ENCODE assay signal across 16 cellular contexts in genomic region chr18:79574938-79575525, GRCh38.
DNase-seq lines count a peak whose midpoint lies in the region; ATAC-seq and TF ChIP-seq lines count a peak whose summit lies in the region.
"Had no signal": no experiment of that assay in that cellular context is flagged by ENCODE, and none has a peak within 500 bp of the region (broad histone marks: within the 10 kb centered on the region; RNA-seq: fewer than 3 reads in every experiment).

No MANE protein-coding gene starts in this region.

- no peaks in the 10 kb centered on the region for H3K79me2 ChIP-seq in hepatocyte

- peaks cover 39% of the 10 kb centered on the region for H3K4me1 Mint-ChIP-seq in stimulated activated memory B cell treated with anti-CD40 and anti-IgM and Interleukin-4, amounts not matched to agents 10 μg/mL and 1 μg/mL and 100 μg/mL, for 72 hours
- H3K4me1 Mint-ChIP-seq: activated naive CD4-positive, alpha-beta T cell treated with anti-CD3 and anti-CD28 coated beads, Interleukin-2, amount 50 U/mL, for 24 hours; immature natural killer cell had no signal

- H3K9me2 ChIP-seq in hepatocyte (replicated peaks; ENCODE audit: insufficient read depth): no peaks in the 10 kb centered on the region

- no peak for TF ChIP-seq CTCF in hepatocyte (IDR thresholded peaks at IDR 0.05; ENCODE audit: poor library complexity)

- peaks cover 2% of the 10 kb centered on the region for H3K27me3 Mint-ChIP-seq in stimulated activated memory B cell treated with anti-CD40 and anti-IgM and Interleukin-4, amounts not matched to agents 10 μg/mL and 1 μg/mL and 100 μg/mL, for 72 hours
- H3K27me3 Mint-ChIP-seq: activated naive CD4-positive, alpha-beta T cell treated with anti-CD3 and anti-CD28 coated beads, Interleukin-2, amount 50 U/mL, for 24 hours; naive thymus-derived CD4-positive, alpha-beta T cell had no signal

- no peak overlapping the region for H3K4me3 ChIP-seq in SJCRH30
- H3K4me3 ChIP-seq in hepatocyte: no peak overlapping the region

- peaks cover 37% of the 10 kb centered on the region for H3K4me1 ChIP-seq in SJCRH30
- peaks cover 19% of the 10 kb centered on the region for H3K4me1 ChIP-seq in hepatocyte (ENCODE audit: insufficient read depth)

- peak; percentile 50 for DNase-seq in activated effector memory CD4-positive, alpha-beta T cell treated with anti-CD3 and anti-CD28 coated beads, Interleukin-2, amount 50 U/mL, for 16 hours
- DNase-seq in activated effector memory CD4-positive, alpha-beta T cell treated with Interleukin-2 at 50 U/mL for 16 hours: no peak
- DNase-seq in SJCRH30: peak in 1 of 2 experiments; percentile 47
- DNase-seq in hepatocyte (ENCODE audit: low spot score): no peak
- DNase-seq in cerebellum (ENCODE audit: low spot score): no peak
- DNase-seq: ACHN, HCEC 1CT, NCI-H1436, NCI-H510A treated with DMSO at 0.1 percent for 48 hours, SIG-M5 had no signal

- peaks cover 13% of the 10 kb centered on the region for H3K36me3 Mint-ChIP-seq in stimulated activated memory B cell treated with anti-CD40 and anti-IgM and Interleukin-4, amounts not matched to agents 10 μg/mL and 1 μg/mL and 100 μg/mL, for 72 hours
- H3K36me3 Mint-ChIP-seq: activated naive CD4-positive, alpha-beta T cell treated with anti-CD3 and anti-CD28 coated beads, Interleukin-2, amount 50 U/mL, for 24 hours; immature natural killer cell had no signal

- H3K9me3 ChIP-seq in SJCRH30 (replicated peaks) (peaks cover 6% of the 10 kb centered on the region; the same call in 1 of the 2 replicates), hepatocyte (ENCODE audit: low read depth) (no peaks in the 10 kb centered on the region)

- WGBS in hepatocyte (ENCODE audit: low lambda C conversion rate, missing lambda C conversion rate): 76% methylated on average over 17 of the region's 17 CpGs

- H3K27ac ChIP-seq in SJCRH30: peak overlapping the region; percentile 85
- H3K27ac ChIP-seq in hepatocyte: peak overlapping the region; percentile 87

- no peak overlapping the region for H3K4me3 Mint-ChIP-seq in stimulated activated memory B cell treated with anti-CD40 and anti-IgM and Interleukin-4, amounts not matched to agents 10 μg/mL and 1 μg/mL and 100 μg/mL, for 72 hours
- H3K4me3 Mint-ChIP-seq: activated naive CD4-positive, alpha-beta T cell treated with anti-CD3 and anti-CD28 coated beads, Interleukin-2, amount 50 U/mL, for 24 hours; immature natural killer cell had no signal

- ATAC-seq in stimulated activated memory B cell treated with anti-CD40 and anti-IgM and Interleukin-4, amounts not matched to agents 10 μg/mL and 1 μg/mL and 100 μg/mL, for 72 hours: peak; percentile 76
- ATAC-seq in GM18861 (IDR thresholded peaks at IDR 0.05; ENCODE audit: unreplicated experiment): no peak
- ATAC-seq in GM18520 (IDR thresholded peaks at IDR 0.05; ENCODE audit: unreplicated experiment): no peak
- ATAC-seq: naive thymus-derived CD4-positive, alpha-beta T cell had no signal

- no peaks in the 10 kb centered on the region for H4K20me1 ChIP-seq in hepatocyte (ENCODE audit: insufficient read depth, poor library complexity, severe bottlenecking)

- H3K27me3 ChIP-seq in SJCRH30 (no peaks in the 10 kb centered on the region), hepatocyte (no peaks in the 10 kb centered on the region)

- no peak overlapping the region for H2AFZ ChIP-seq in hepatocyte

- H3K9me3 Mint-ChIP-seq in stimulated activated memory B cell treated with anti-CD40 and anti-IgM and Interleukin-4, amounts not matched to agents 10 μg/mL and 1 μg/mL and 100 μg/mL, for 72 hours: peaks cover 11% of the 10 kb centered on the region
- H3K9me3 Mint-ChIP-seq: activated naive CD4-positive, alpha-beta T cell treated with anti-CD3 and anti-CD28 coated beads, Interleukin-2, amount 50 U/mL, for 24 hours had no signal

- no peak overlapping the region for H3K4me2 ChIP-seq in hepatocyte

- H3K27ac Mint-ChIP-seq in stimulated activated memory B cell treated with anti-CD40 and anti-IgM and Interleukin-4, amounts not matched to agents 10 μg/mL and 1 μg/mL and 100 μg/mL, for 72 hours: peak overlapping the region; percentile 58
- H3K27ac Mint-ChIP-seq: activated naive CD4-positive, alpha-beta T cell treated with anti-CD3 and anti-CD28 coated beads, Interleukin-2, amount 50 U/mL, for 24 hours; immature natural killer cell had no signal

- H3K36me3 ChIP-seq in SJCRH30 (no peaks in the 10 kb centered on the region), hepatocyte (replicated peaks; ENCODE audit: insufficient read depth, low read depth) (no peaks in the 10 kb centered on the region)
